Comparison of ENCODE assay signal across 1 cellular context in the genomic region with DNA sequence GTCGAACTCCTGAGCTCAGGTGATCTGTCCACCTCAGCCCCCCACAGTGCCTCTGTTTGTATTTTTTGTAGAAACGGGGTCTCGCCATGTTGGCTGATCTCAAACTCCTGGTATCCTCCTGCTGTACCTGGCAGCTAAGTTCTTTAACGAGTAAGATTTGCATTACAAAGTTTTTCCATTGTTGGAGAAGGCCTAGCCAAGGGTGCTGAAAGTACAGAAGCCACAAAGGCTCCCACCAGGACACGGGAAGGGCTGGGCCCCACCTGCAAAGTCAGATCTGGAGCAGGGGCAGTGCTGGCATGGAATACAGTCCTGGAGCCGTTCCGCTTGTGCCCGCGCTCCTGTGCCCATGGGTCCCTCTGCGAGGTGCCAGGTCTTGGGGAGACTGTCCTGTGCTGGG.
A peak's percentile ranks its signal among the peaks of the same experiment; 100 is the strongest.
TF ChIP-seq lines count a peak whose summit lies in the region.

No MANE protein-coding gene starts in this region.

TF ChIP-seq in HEK293, 187 proteins besides CTCF, POLR2A, EP300 and RAD21:
- TF ChIP-seq SP3 (tag by site-specific recombination; IDR thresholded peaks at IDR 0.05) = no peak
- peak; percentile 30; the same call in 1 of the 2 replicates for TF ChIP-seq ZFP69B (tag by site-specific recombination; IDR thresholded peaks at IDR 0.05)
- no peak for TF ChIP-seq ZNF621 (tag by site-specific recombination; IDR thresholded peaks at IDR 0.05)
- TF ChIP-seq, protein P1, sequence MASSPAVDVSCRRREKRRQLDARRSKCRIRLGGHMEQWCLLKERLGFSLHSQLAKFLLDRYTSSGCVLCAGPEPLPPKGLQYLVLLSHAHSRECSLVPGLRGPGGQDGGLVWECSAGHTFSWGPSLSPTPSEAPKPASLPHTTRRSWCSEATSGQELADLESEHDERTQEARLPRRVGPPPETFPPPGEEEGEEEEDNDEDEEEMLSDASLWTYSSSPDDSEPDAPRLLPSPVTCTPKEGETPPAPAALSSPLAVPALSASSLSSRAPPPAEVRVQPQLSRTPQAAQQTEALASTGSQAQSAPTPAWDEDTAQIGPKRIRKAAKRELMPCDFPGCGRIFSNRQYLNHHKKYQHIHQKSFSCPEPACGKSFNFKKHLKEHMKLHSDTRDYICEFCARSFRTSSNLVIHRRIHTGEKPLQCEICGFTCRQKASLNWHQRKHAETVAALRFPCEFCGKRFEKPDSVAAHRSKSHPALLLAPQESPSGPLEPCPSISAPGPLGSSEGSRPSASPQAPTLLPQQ (tag by site-specific recombination; IDR thresholded peaks at IDR 0.05) = 0 out of 2 replicates have a peak, but pooled peaks have one; percentile 40
